1 cellular context compared by ENCODE assay signal in genomic region chr17:78380370-78380769, GRCh38.
TF ChIP-seq lines count a peak whose summit lies in the region.

No MANE protein-coding gene starts in this region.

TF ChIP-seq in K562, 482 proteins besides CTCF, POLR2A, EP300 and RAD21:
- TF ChIP-seq, protein P1, sequence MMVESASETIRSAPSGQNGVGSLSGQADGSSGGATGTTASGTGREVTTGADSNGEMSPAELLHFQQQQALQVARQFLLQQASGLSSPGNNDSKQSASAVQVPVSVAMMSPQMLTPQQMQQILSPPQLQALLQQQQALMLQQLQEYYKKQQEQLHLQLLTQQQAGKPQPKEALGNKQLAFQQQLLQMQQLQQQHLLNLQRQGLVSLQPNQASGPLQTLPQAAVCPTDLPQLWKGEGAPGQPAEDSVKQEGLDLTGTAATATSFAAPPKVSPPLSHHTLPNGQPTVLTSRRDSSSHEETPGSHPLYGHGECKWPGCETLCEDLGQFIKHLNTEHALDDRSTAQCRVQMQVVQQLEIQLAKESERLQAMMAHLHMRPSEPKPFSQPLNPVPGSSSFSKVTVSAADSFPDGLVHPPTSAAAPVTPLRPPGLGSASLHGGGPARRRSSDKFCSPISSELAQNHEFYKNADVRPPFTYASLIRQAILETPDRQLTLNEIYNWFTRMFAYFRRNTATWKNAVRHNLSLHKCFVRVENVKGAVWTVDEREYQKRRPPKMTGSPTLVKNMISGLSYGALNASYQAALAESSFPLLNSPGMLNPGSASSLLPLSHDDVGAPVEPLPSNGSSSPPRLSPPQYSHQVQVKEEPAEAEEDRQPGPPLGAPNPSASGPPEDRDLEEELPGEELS (CRISPR knock-in tag; IDR thresholded peaks at IDR 0.05; ENCODE audit: borderline replicate concordance), result no peak
- no peak for TF ChIP-seq ZNF280A (IDR thresholded peaks at IDR 0.05; ENCODE audit: low read depth, partially characterized antibody)
- TF ChIP-seq, protein P2, sequence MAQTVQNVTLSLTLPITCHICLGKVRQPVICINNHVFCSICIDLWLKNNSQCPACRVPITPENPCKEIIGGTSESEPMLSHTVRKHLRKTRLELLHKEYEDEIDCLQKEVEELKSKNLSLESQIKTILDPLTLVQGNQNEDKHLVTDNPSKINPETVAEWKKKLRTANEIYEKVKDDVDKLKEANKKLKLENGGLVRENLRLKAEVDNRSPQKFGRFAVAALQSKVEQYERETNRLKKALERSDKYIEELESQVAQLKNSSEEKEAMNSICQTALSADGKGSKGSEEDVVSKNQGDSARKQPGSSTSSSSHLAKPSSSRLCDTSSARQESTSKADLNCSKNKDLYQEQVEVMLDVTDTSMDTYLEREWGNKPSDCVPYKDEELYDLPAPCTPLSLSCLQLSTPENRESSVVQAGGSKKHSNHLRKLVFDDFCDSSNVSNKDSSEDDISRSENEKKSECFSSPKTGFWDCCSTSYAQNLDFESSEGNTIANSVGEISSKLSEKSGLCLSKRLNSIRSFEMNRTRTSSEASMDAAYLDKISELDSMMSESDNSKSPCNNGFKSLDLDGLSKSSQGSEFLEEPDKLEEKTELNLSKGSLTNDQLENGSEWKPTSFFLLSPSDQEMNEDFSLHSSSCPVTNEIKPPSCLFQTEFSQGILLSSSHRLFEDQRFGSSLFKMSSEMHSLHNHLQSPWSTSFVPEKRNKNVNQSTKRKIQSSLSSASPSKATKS (CRISPR knock-in tag; IDR thresholded peaks at IDR 0.05), result no peak
- TF ChIP-seq SUPT5H (IDR thresholded peaks at IDR 0.05), result no peak
- no peak for TF ChIP-seq COPS2 (conservative IDR thresholded peaks at IDR 0.05)
- TF ChIP-seq MAFK (IDR thresholded peaks at IDR 0.05; ENCODE audit: low read length), result no peak
- TF ChIP-seq MIER1 (IDR thresholded peaks at IDR 0.05; ENCODE audit: low read depth), result no peak
- TF ChIP-seq JUND (IDR thresholded peaks at IDR 0.05; ENCODE audit: borderline replicate concordance, low read depth, low read length), result no peak
- no peak for TF ChIP-seq JUND (tag; IDR thresholded peaks at IDR 0.05; ENCODE audit: borderline replicate concordance, low read depth, low read length)
- no peak for TF ChIP-seq ZNF740 (CRISPR knock-in tag; IDR thresholded peaks at IDR 0.05)
- no peak for TF ChIP-seq ZNF740 (tag; IDR thresholded peaks at IDR 0.05)
- no peak for TF ChIP-seq CXXC5 (CRISPR knock-in tag; IDR thresholded peaks at IDR 0.05)
- TF ChIP-seq SRSF9 (IDR thresholded peaks at IDR 0.05; ENCODE audit: borderline replicate concordance, low read depth, low read length), result no peak
- TF ChIP-seq ZNF551 (CRISPR knock-in tag; IDR thresholded peaks at IDR 0.05), result no peak
- no peak for TF ChIP-seq RHOXF2B (CRISPR knock-in tag; conservative IDR thresholded peaks at IDR 0.05)
- no peak for TF ChIP-seq RAD51 (IDR thresholded peaks at IDR 0.05; ENCODE audit: borderline replicate concordance, low read depth)
- no peak for TF ChIP-seq E2F6 (IDR thresholded peaks at IDR 0.05; ENCODE audit: borderline replicate concordance in 1 of 2, extremely low read depth in 1 of 2, insufficient read depth in 1 of 2, insufficient read length in 1 of 2, low read depth in 1 of 2, low read length in 1 of 2, poor library complexity in 1 of 2, severe bottlenecking in 1 of 2)
- TF ChIP-seq, protein P3, sequence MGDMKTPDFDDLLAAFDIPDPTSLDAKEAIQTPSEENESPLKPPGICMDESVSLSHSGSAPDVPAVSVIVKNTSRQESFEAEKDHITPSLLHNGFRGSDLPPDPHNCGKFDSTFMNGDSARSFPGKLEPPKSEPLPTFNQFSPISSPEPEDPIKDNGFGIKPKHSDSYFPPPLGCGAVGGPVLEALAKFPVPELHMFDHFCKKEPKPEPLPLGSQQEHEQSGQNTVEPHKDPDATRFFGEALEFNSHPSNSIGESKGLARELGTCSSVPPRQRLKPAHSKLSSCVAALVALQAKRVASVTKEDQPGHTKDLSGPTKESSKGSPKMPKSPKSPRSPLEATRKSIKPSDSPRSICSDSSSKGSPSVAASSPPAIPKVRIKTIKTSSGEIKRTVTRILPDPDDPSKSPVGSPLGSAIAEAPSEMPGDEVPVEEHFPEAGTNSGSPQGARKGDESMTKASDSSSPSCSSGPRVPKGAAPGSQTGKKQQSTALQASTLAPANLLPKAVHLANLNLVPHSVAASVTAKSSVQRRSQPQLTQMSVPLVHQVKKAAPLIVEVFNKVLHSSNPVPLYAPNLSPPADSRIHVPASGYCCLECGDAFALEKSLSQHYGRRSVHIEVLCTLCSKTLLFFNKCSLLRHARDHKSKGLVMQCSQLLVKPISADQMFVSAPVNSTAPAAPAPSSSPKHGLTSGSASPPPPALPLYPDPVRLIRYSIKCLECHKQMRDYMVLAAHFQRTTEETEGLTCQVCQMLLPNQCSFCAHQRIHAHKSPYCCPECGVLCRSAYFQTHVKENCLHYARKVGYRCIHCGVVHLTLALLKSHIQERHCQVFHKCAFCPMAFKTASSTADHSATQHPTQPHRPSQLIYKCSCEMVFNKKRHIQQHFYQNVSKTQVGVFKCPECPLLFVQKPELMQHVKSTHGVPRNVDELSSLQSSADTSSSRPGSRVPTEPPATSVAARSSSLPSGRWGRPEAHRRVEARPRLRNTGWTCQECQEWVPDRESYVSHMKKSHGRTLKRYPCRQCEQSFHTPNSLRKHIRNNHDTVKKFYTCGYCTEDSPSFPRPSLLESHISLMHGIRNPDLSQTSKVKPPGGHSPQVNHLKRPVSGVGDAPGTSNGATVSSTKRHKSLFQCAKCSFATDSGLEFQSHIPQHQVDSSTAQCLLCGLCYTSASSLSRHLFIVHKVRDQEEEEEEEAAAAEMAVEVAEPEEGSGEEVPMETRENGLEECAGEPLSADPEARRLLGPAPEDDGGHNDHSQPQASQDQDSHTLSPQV (IDR thresholded peaks at IDR 0.05), result no peak
- TF ChIP-seq, protein P4, sequence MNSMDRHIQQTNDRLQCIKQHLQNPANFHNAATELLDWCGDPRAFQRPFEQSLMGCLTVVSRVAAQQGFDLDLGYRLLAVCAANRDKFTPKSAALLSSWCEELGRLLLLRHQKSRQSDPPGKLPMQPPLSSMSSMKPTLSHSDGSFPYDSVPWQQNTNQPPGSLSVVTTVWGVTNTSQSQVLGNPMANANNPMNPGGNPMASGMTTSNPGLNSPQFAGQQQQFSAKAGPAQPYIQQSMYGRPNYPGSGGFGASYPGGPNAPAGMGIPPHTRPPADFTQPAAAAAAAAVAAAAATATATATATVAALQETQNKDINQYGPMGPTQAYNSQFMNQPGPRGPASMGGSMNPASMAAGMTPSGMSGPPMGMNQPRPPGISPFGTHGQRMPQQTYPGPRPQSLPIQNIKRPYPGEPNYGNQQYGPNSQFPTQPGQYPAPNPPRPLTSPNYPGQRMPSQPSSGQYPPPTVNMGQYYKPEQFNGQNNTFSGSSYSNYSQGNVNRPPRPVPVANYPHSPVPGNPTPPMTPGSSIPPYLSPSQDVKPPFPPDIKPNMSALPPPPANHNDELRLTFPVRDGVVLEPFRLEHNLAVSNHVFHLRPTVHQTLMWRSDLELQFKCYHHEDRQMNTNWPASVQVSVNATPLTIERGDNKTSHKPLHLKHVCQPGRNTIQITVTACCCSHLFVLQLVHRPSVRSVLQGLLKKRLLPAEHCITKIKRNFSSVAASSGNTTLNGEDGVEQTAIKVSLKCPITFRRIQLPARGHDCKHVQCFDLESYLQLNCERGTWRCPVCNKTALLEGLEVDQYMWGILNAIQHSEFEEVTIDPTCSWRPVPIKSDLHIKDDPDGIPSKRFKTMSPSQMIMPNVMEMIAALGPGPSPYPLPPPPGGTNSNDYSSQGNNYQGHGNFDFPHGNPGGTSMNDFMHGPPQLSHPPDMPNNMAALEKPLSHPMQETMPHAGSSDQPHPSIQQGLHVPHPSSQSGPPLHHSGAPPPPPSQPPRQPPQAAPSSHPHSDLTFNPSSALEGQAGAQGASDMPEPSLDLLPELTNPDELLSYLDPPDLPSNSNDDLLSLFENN (IDR thresholded peaks at IDR 0.05; ENCODE audit: low read depth in 2 of 2, low read length in 2 of 2), result no peak
- no peak for TF ChIP-seq HNRNPL (IDR thresholded peaks at IDR 0.05; ENCODE audit: low read depth, low read length)
